Comparison of ENCODE assay signal across 21 cellular contexts in the genomic region with DNA sequence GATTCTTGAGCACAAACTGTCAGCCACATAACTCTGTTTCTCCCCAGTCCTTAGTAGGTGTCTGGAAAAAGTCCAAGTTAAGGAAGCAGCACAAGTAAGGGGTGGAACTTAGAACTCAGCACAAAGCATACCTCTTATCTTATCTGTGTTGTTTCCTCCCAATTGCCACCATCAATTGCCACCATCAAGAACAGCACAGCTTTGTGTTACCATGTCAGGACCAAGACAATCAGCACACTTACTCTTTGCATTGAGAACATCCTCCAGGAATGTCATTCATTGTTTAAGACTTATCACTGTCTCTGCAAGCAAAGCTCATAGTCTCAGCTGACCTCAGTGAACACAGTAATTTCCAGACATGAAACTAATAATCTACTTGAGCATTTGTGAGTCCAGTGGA.
"Had no signal": no experiment of that assay in that cellular context is flagged by ENCODE, and none has a peak within 500 bp of the region (broad histone marks: within the 10 kb centered on the region; RNA-seq: fewer than 3 reads in every experiment).

No MANE protein-coding gene starts in this region.

- H3K27ac ChIP-seq: colonic mucosa, esophagus muscularis mucosa, foreskin keratinocyte, gastrocnemius medialis, heart right ventricle, left lung, lower lobe of right lung had no signal

- H3K4me3 Mint-ChIP-seq: dendritic cell treated with granulocyte-macrophage colony-stimulating factor and Interleukin-4, amounts not matched to agents 40 ng/mL and 50 ng/mL, for 4 days; effector memory CD8-positive, alpha-beta T cell; mesothelial cell of epicardium; naive B cell; naive thymus-derived CD8-positive, alpha-beta T cell had no signal

- H3K36me3 ChIP-seq: colonic mucosa, esophagus muscularis mucosa, gastrocnemius medialis, heart right ventricle, left lung, lower lobe of right lung had no signal

- H3K4me1 Mint-ChIP-seq: mesothelial cell of epicardium; naive B cell; naive thymus-derived CD8-positive, alpha-beta T cell had no signal

- H3K9me3 ChIP-seq: colonic mucosa, esophagus muscularis mucosa, gastrocnemius medialis, lower lobe of right lung, mucosa of descending colon had no signal

- H3K27ac Mint-ChIP-seq: dendritic cell treated with granulocyte-macrophage colony-stimulating factor and Interleukin-4, amounts not matched to agents 40 ng/mL and 50 ng/mL, for 4 days; effector memory CD8-positive, alpha-beta T cell; mesothelial cell of epicardium; naive B cell; naive thymus-derived CD8-positive, alpha-beta T cell had no signal

- H3K4me1 ChIP-seq: colonic mucosa, esophagus muscularis mucosa, foreskin keratinocyte, gastrocnemius medialis, heart right ventricle, left lung, lower lobe of right lung had no signal

- H3K4me3 ChIP-seq: colonic mucosa, esophagus muscularis mucosa, gastrocnemius medialis, heart right ventricle, left lung, lower lobe of right lung, mucosa of descending colon had no signal

- DNase-seq: colonic mucosa; cortex of kidney; effector CD8-positive, alpha-beta T cell; effector memory CD8-positive, alpha-beta T cell; foreskin keratinocyte; gastrocnemius medialis; glutamatergic neuron; head of caudate nucleus; heart right ventricle; hippocampal formation; left cardiac atrium; left lung; left ventricle myocardium superior; lower lobe of right lung; mesenchymal stem cell; mucosa of descending colon; naive B cell; naive thymus-derived CD8-positive, alpha-beta T cell had no signal

- H3K27me3 Mint-ChIP-seq: dendritic cell treated with granulocyte-macrophage colony-stimulating factor and Interleukin-4, amounts not matched to agents 40 ng/mL and 50 ng/mL, for 4 days; effector memory CD8-positive, alpha-beta T cell; naive B cell; naive thymus-derived CD8-positive, alpha-beta T cell had no signal

- H3K36me3 Mint-ChIP-seq: mesothelial cell of epicardium; naive B cell; naive thymus-derived CD8-positive, alpha-beta T cell had no signal

- H3K9me3 Mint-ChIP-seq: dendritic cell treated with granulocyte-macrophage colony-stimulating factor and Interleukin-4, amounts not matched to agents 40 ng/mL and 50 ng/mL, for 4 days had no signal

- H3K27me3 ChIP-seq: colonic mucosa, esophagus muscularis mucosa, foreskin keratinocyte, gastrocnemius medialis, heart right ventricle, left lung had no signal
